In the genomic region with DNA sequence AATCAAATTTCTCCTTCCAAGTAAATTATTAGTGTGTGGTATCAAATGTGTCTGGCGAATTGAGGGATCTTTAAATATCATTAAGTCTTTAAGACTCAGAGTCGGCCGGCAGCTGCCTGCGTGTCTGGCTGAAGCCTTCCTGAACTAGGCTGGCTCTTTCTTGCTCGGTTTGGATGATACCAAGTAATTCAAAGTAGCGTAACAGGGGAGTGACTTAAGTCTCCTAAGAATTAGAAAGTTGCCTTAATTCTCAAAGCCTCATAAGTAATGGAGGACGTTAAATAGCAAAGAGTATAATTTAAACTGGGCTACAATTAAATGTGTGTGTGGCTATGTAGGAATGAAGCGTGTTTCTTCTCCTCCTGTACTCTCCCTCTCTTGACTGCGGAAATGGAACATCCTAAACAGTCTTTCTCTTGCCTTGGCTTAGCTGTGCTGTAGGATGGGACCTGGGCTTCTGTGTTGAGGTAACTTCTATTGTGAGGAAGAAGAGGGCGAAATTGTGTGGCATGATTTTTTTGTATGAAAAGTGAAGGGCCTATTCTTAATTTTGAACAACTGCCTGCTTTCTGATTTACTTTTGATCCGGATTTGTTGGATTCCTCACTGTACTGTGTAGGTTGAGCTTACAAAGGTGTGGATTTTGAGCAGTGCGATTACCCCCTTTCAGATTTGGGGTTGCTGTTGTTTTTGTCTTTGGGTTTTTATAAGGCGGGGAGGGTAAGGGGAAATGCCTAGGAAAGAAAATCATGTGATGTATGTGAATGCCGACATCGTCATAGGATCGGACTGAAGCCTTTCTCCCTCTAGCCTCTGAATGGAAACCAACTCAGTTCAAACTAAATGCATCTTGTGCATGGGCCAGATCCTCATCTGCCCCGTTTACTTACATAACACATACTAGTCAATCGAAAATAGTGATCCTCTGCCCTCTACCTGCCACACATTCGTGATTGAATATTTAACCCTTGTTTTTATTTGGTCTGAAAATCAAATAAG, we compare ENCODE assay signal across 8 cellular contexts. TPM values are rescaled to one million over a fixed set of nuclear protein-coding genes. Genes with fewer than 3 reads are reported as not detected.
A peak's percentile ranks its signal among the peaks of the same experiment; 100 is the strongest.
DNase-seq lines count a peak whose midpoint lies in the region; ATAC-seq and TF ChIP-seq lines count a peak whose summit lies in the region.

No MANE protein-coding gene starts in this region.

- H3K27me3 ChIP-seq in DOHH2 (ENCODE audit: control insufficient read depth, low read length) (no peaks in the 10 kb centered on the region), Peyer's patch (no peaks in the 10 kb centered on the region), trophoblast cell (ENCODE audit: insufficient read depth, low read length) (no peaks in the 10 kb centered on the region), MM.1S (replicated peaks; ENCODE audit: insufficient read depth, low read length) (no peaks in the 10 kb centered on the region)

- H3K79me2 ChIP-seq in DOHH2 (ENCODE audit: control insufficient read depth, low read length) (peaks cover 25% of the 10 kb centered on the region), trophoblast cell (ENCODE audit: control insufficient read depth, insufficient read depth, low read length, poor library complexity) (no peaks in the 10 kb centered on the region), MM.1S (ENCODE audit: low read length) (peaks cover 99% of the 10 kb centered on the region)

- no peak overlapping the region for H3K18ac ChIP-seq in trophoblast cell (ENCODE audit: low read length)

- no peak overlapping the region for H3K23ac ChIP-seq in trophoblast cell (ENCODE audit: low read length)

- no peak overlapping the region for H2BK12ac ChIP-seq in trophoblast cell (ENCODE audit: low read length)

- WGBS in trophoblast cell (ENCODE audit: extremely low coverage, insufficient coverage, insufficient read length) = no CpG with 5 or more reads among the region's 19 CpGs

- no peak overlapping the region for H3K14ac ChIP-seq in trophoblast cell (ENCODE audit: low read length)

- H3K9me3 ChIP-seq in DOHH2 (ENCODE audit: control insufficient read depth, insufficient read depth, low read length) (no peaks in the 10 kb centered on the region), Peyer's patch (no peaks in the 10 kb centered on the region), trophoblast cell (ENCODE audit: insufficient read depth, low read depth, low read length) (no peaks in the 10 kb centered on the region), MM.1S (replicated peaks; ENCODE audit: insufficient read depth, low read length) (no peaks in the 10 kb centered on the region)

- H2BK120ac ChIP-seq in trophoblast cell (ENCODE audit: insufficient read depth, low read length, poor library complexity) = no peak overlapping the region

- H3K36me3 ChIP-seq in DOHH2 (ENCODE audit: control insufficient read depth, low read length) (no peaks in the 10 kb centered on the region), Peyer's patch (peaks cover 0 to 3% (median 0%) of the 10 kb centered on the region in 3 donors), trophoblast cell (ENCODE audit: control insufficient read depth in 1 of 2, insufficient read depth in 2 of 2, low read length in 2 of 2) (peaks cover 7% of the 10 kb centered on the region in 2 experiments), MM.1S (replicated peaks; ENCODE audit: insufficient read depth, low read length) (peaks cover 2% of the 10 kb centered on the region; the same call in 1 of the 2 replicates)

- H3K4me2 ChIP-seq in DOHH2 (ENCODE audit: low read length) (peak overlapping the region; percentile 67), trophoblast cell (ENCODE audit: low read length) (peak overlapping the region; percentile 63), MM.1S (ENCODE audit: low read depth, low read length) (no peak overlapping the region)

- peak; percentile 86 for ATAC-seq in GM21515 (IDR thresholded peaks at IDR 0.05; ENCODE audit: unreplicated experiment)

- H3F3A ChIP-seq in DOHH2 (ENCODE audit: control insufficient read depth, insufficient read depth) = peaks cover 18% of the 10 kb centered on the region
- H3F3A ChIP-seq in MM.1S (ENCODE audit: insufficient read depth, low read length) = peaks cover 34% of the 10 kb centered on the region

- H3K79me1 ChIP-seq in trophoblast cell (ENCODE audit: low read length) = no peaks in the 10 kb centered on the region

- no peak overlapping the region for H3K4ac ChIP-seq in trophoblast cell (ENCODE audit: low read depth, low read length)

- peak; percentile 23 to 54 for TF ChIP-seq POLR2A in Peyer's patch (IDR thresholded peaks at IDR 0.05)

- H4K8ac ChIP-seq in trophoblast cell (ENCODE audit: low read depth, low read length) = no peak overlapping the region

- no peak overlapping the region for H2AK5ac ChIP-seq in trophoblast cell (ENCODE audit: low read length)

- H3K4me1 ChIP-seq in DOHH2 (ENCODE audit: control insufficient read depth, low read length) (peaks cover 85% of the 10 kb centered on the region), Peyer's patch (peaks cover 0 to 45% (median 0%) of the 10 kb centered on the region in 4 donors), trophoblast cell (ENCODE audit: control insufficient read depth in 1 of 2, insufficient read depth in 2 of 2, low read length in 2 of 2) (peaks cover 0 to 3% of the 10 kb centered on the region in 2 experiments), MM.1S (ENCODE audit: low read length) (peaks cover 51% of the 10 kb centered on the region)

- peak overlapping the region; percentile 52 for H2AFZ ChIP-seq in trophoblast cell (ENCODE audit: insufficient read depth, low read length, poor library complexity)
- no peak overlapping the region for H2AFZ ChIP-seq in MM.1S (ENCODE audit: low read length)

- H2BK5ac ChIP-seq in trophoblast cell (ENCODE audit: low read depth, low read length, poor library complexity) = no peak overlapping the region

- peak overlapping the region; percentile 62 for H3K27ac ChIP-seq in DOHH2 (ENCODE audit: low read depth, low read length)
- H3K27ac ChIP-seq in Peyer's patch = peak overlapping the region; percentile 71 to 81 (median 77)
- H3K27ac ChIP-seq in trophoblast cell (ENCODE audit: low read depth, low read length) = no peak overlapping the region
- H3K27ac ChIP-seq in MM.1S (ENCODE audit: low read length) = no peak overlapping the region

- H3K9me2 ChIP-seq in DOHH2 (replicated peaks; ENCODE audit: control insufficient read depth, low read length) (no peaks in the 10 kb centered on the region), MM.1S (replicated peaks; ENCODE audit: insufficient read depth, low read length) (no peaks in the 10 kb centered on the region)

- peak overlapping the region; percentile 17 for H4K91ac ChIP-seq in trophoblast cell (ENCODE audit: low read depth, low read length)

- H3K4me3 ChIP-seq in DOHH2 (ENCODE audit: low read length) (peak overlapping the region; percentile 80), Peyer's patch (peak overlapping the region; percentile 27 to 51 (median 40)), trophoblast cell (ENCODE audit: low read depth, low read length) (no peak overlapping the region), MM.1S (ENCODE audit: low read length) (no peak overlapping the region)

- H4K12ac ChIP-seq in trophoblast cell (ENCODE audit: low read depth, low read length) = peak overlapping the region; percentile 51

- no peaks in the 10 kb centered on the region for H4K20me1 ChIP-seq in DOHH2 (ENCODE audit: control insufficient read depth, insufficient read depth, low read depth, low read length)
- H4K20me1 ChIP-seq in MM.1S (ENCODE audit: insufficient read depth, low read length) = no peaks in the 10 kb centered on the region

- H3K9ac ChIP-seq in trophoblast cell (ENCODE audit: low read length) = peak overlapping the region; percentile 70
- H3K9ac ChIP-seq in MM.1S (ENCODE audit: low read length) = no peak overlapping the region

- DNase-seq in HT1080 (ENCODE audit: low read depth) (peak; percentile 69), Peyer's patch (peak; percentile 55 to 86 (median 75)), glomerular endothelial cell (ENCODE audit: extremely low read depth, low read depth, low spot score) (peak; percentile 92), trophoblast cell (peak; percentile 32 to 67), MM.1S (no peak)
- DNase-seq in activated gamma-delta T cell treated with anti-CD3 and anti-CD28 coated beads, Interleukin-2, amount 50 U/mL, for 16 hours (ENCODE audit: low read depth) = peak; percentile 34

- TF ChIP-seq CTCF in DOHH2 (IDR thresholded peaks at IDR 0.05; ENCODE audit: low read depth, low read length, poor library complexity, severe bottlenecking) (peak; percentile 43), Peyer's patch (IDR thresholded peaks at IDR 0.05) (peak in 3 of 6 experiments; percentile 2 to 27 (median 10)), MM.1S (IDR thresholded peaks at IDR 0.05; ENCODE audit: low read length) (no peak)

RNA-seq across cellular contexts. Expression of gene CPEB4, which starts 29.9 kb away (rescaled TPM):
- total RNA-seq in HT1080 (2014; rRNA removed; shearing (Covaris generic)) = 11.1 and 12.8 TPM in 2 replicates
- polyA plus RNA-seq in HT1080 (2015; cell fraction: cytosol; rRNA removed) = 7.0 and 9.0 TPM in 2 replicates
- 13.8 and 16.7 TPM in 2 replicates for polyA plus RNA-seq in HT1080 (2015; cell fraction: nucleus; rRNA removed)
- total RNA-seq in Peyer's patch = 10 to 100 TPM; 29.7 to 67.0 (median 57.6) TPM
- total RNA-seq in glomerular endothelial cell = 11.1 and 12.4 TPM in 2 replicates
- 50.4 and 53.4 TPM in 2 replicates for polyA plus RNA-seq in trophoblast cell (2013)

Comparison
In these comparisons a context has a peak if more than half of its experiments do, and no peak if none do; other contexts are left out.
1. H3K27ac ChIP-seq: peak in DOHH2 (single experiment) and Peyer's patch (4 of 4); none in trophoblast cell (single experiment) and MM.1S (single experiment).
2. H3K4me3 ChIP-seq: peak in DOHH2 (single experiment) and Peyer's patch (4 of 4); none in trophoblast cell (single experiment) and MM.1S (single experiment).